ENCODE assay signal across 2 cellular contexts in the genomic region with DNA sequence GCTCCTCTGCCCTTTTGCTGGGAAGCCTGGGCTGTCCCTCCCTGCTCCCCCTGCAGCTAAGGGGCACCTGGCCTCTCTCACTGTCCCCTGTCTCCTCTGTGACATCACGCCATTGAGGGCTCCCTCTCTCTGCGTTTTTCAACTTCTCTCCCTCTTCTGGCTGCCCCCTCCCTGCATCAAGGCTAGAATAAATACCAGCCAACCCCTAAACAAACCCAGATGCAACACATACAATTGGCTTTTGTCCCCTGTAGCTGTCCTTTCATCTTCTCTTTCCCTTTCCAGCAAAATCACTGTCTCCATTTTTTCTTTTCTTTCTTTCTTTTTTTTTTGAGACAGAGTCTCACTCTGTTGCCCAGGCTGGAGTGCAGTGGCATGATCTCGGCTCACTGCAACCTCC.
TF ChIP-seq lines count a peak whose summit lies in the region.

No MANE protein-coding gene starts in this region.

TF ChIP-seq in HEK293, 187 proteins besides CTCF, POLR2A, EP300 and RAD21 (continued from another document and continues in another):
- TF ChIP-seq ZBTB1 (tag by site-specific recombination; IDR thresholded peaks at IDR 0.05) (no peak), GFI1B (tag by site-specific recombination; IDR thresholded peaks at IDR 0.05) (no peak), ZNF341 (tag by site-specific recombination; IDR thresholded peaks at IDR 0.05; ENCODE audit: low read depth) (0 out of 2 replicates have a peak, but pooled peaks have one; percentile 40), ZNF133 (tag by site-specific recombination; IDR thresholded peaks at IDR 0.05) (no peak), ZNF266 (tag by site-specific recombination; IDR thresholded peaks at IDR 0.05; ENCODE audit: low read depth) (no peak), ZNF121 (tag by site-specific recombination; IDR thresholded peaks at IDR 0.05) (peak; percentile 49; the same call in 1 of the 2 replicates), ZNF843 (tag by site-specific recombination; IDR thresholded peaks at IDR 0.05) (no peak), ZNF416 (tag by site-specific recombination; IDR thresholded peaks at IDR 0.05) (no peak), ZNF248 (tag by site-specific recombination; IDR thresholded peaks at IDR 0.05) (no peak), KLF10 (tag by site-specific recombination; IDR thresholded peaks at IDR 0.05) (no peak), ZNF211 (tag by site-specific recombination; IDR thresholded peaks at IDR 0.05; ENCODE audit: low read depth) (no peak), ZNF433 (tag by site-specific recombination; IDR thresholded peaks at IDR 0.05; ENCODE audit: low read depth) (no peak), ZFP69B (tag by site-specific recombination; IDR thresholded peaks at IDR 0.05) (no peak), MZF1 (tag by site-specific recombination; IDR thresholded peaks at IDR 0.05; ENCODE audit: borderline replicate concordance) (no peak), ZBTB17 (tag by site-specific recombination; IDR thresholded peaks at IDR 0.05) (peak; percentile 22; the same call in 1 of the 2 replicates), ZNF10 (tag by site-specific recombination; IDR thresholded peaks at IDR 0.05) (no peak), ZNF335 (tag by site-specific recombination; conservative IDR thresholded peaks at IDR 0.05) (no peak), ZNF138 (tag by site-specific recombination; IDR thresholded peaks at IDR 0.05; ENCODE audit: borderline replicate concordance) (no peak), SP3 (tag by site-specific recombination; IDR thresholded peaks at IDR 0.05) (no peak), PRDM1 (tag by site-specific recombination; IDR thresholded peaks at IDR 0.05) (peak; percentile 88), ZNF112 (tag by site-specific recombination; IDR thresholded peaks at IDR 0.05) (no peak), KLF9 (tag by site-specific recombination; IDR thresholded peaks at IDR 0.05; ENCODE audit: low read depth) (no peak), ZBTB48 (tag by site-specific recombination; IDR thresholded peaks at IDR 0.05) (peak; percentile 78), MEIS1 (CRISPR knock-in tag; IDR thresholded peaks at IDR 0.05; ENCODE audit: borderline replicate concordance) (no peak)
- TF ChIP-seq, protein P1, sequence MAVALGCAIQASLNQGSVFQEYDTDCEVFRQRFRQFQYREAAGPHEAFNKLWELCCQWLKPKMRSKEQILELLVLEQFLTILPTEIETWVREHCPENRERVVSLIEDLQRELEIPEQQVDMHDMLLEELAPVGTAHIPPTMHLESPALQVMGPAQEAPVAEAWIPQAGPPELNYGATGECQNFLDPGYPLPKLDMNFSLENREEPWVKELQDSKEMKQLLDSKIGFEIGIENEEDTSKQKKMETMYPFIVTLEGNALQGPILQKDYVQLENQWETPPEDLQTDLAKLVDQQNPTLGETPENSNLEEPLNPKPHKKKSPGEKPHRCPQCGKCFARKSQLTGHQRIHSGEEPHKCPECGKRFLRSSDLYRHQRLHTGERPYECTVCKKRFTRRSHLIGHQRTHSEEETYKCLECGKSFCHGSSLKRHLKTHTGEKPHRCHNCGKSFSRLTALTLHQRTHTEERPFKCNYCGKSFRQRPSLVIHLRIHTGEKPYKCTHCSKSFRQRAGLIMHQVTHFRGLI (tag by site-specific recombination; IDR thresholded peaks at IDR 0.05): no peak
- TF ChIP-seq, protein P2, sequence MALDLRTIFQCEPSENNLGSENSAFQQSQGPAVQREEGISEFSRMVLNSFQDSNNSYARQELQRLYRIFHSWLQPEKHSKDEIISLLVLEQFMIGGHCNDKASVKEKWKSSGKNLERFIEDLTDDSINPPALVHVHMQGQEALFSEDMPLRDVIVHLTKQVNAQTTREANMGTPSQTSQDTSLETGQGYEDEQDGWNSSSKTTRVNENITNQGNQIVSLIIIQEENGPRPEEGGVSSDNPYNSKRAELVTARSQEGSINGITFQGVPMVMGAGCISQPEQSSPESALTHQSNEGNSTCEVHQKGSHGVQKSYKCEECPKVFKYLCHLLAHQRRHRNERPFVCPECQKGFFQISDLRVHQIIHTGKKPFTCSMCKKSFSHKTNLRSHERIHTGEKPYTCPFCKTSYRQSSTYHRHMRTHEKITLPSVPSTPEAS (tag by site-specific recombination; IDR thresholded peaks at IDR 0.05): no peak
- TF ChIP-seq, protein P3, sequence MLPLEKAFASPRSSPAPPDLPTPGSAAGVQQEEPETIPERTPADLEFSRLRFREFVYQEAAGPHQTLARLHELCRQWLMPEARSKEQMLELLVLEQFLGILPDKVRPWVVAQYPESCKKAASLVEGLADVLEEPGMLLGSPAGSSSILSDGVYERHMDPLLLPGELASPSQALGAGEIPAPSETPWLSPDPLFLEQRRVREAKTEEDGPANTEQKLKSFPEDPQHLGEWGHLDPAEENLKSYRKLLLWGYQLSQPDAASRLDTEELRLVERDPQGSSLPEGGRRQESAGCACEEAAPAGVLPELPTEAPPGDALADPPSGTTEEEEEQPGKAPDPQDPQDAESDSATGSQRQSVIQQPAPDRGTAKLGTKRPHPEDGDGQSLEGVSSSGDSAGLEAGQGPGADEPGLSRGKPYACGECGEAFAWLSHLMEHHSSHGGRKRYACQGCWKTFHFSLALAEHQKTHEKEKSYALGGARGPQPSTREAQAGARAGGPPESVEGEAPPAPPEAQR (tag by site-specific recombination; IDR thresholded peaks at IDR 0.05): no peak

TF ChIP-seq in GM23338, 12 proteins besides CTCF, POLR2A, EP300 and RAD21:
- TF ChIP-seq, protein P4, sequence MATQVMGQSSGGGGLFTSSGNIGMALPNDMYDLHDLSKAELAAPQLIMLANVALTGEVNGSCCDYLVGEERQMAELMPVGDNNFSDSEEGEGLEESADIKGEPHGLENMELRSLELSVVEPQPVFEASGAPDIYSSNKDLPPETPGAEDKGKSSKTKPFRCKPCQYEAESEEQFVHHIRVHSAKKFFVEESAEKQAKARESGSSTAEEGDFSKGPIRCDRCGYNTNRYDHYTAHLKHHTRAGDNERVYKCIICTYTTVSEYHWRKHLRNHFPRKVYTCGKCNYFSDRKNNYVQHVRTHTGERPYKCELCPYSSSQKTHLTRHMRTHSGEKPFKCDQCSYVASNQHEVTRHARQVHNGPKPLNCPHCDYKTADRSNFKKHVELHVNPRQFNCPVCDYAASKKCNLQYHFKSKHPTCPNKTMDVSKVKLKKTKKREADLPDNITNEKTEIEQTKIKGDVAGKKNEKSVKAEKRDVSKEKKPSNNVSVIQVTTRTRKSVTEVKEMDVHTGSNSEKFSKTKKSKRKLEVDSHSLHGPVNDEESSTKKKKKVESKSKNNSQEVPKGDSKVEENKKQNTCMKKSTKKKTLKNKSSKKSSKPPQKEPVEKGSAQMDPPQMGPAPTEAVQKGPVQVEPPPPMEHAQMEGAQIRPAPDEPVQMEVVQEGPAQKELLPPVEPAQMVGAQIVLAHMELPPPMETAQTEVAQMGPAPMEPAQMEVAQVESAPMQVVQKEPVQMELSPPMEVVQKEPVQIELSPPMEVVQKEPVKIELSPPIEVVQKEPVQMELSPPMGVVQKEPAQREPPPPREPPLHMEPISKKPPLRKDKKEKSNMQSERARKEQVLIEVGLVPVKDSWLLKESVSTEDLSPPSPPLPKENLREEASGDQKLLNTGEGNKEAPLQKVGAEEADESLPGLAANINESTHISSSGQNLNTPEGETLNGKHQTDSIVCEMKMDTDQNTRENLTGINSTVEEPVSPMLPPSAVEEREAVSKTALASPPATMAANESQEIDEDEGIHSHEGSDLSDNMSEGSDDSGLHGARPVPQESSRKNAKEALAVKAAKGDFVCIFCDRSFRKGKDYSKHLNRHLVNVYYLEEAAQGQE (IDR thresholded peaks at IDR 0.05; ENCODE audit: unreplicated experiment): no peak
- TF ChIP-seq EZH2phosphoT487 (IDR thresholded peaks at IDR 0.05; ENCODE audit: unreplicated experiment): no peak
- TF ChIP-seq POLR2AphosphoS5 (IDR thresholded peaks at IDR 0.05; ENCODE audit: low read depth): no peak
- no peak for TF ChIP-seq STAT1 (IDR thresholded peaks at IDR 0.05; ENCODE audit: unreplicated experiment)
- no peak for TF ChIP-seq CREB1 (CRISPR knock-in tag; IDR thresholded peaks at IDR 0.05; ENCODE audit: low read depth)
- TF ChIP-seq ZNF331 (CRISPR knock-in tag; IDR thresholded peaks at IDR 0.05; ENCODE audit: low read depth): no peak
- no peak for TF ChIP-seq ZNF114 (CRISPR knock-in tag; IDR thresholded peaks at IDR 0.05)
- no peak for TF ChIP-seq NANOG (IDR thresholded peaks at IDR 0.05; ENCODE audit: borderline replicate concordance)
- TF ChIP-seq, protein P5, sequence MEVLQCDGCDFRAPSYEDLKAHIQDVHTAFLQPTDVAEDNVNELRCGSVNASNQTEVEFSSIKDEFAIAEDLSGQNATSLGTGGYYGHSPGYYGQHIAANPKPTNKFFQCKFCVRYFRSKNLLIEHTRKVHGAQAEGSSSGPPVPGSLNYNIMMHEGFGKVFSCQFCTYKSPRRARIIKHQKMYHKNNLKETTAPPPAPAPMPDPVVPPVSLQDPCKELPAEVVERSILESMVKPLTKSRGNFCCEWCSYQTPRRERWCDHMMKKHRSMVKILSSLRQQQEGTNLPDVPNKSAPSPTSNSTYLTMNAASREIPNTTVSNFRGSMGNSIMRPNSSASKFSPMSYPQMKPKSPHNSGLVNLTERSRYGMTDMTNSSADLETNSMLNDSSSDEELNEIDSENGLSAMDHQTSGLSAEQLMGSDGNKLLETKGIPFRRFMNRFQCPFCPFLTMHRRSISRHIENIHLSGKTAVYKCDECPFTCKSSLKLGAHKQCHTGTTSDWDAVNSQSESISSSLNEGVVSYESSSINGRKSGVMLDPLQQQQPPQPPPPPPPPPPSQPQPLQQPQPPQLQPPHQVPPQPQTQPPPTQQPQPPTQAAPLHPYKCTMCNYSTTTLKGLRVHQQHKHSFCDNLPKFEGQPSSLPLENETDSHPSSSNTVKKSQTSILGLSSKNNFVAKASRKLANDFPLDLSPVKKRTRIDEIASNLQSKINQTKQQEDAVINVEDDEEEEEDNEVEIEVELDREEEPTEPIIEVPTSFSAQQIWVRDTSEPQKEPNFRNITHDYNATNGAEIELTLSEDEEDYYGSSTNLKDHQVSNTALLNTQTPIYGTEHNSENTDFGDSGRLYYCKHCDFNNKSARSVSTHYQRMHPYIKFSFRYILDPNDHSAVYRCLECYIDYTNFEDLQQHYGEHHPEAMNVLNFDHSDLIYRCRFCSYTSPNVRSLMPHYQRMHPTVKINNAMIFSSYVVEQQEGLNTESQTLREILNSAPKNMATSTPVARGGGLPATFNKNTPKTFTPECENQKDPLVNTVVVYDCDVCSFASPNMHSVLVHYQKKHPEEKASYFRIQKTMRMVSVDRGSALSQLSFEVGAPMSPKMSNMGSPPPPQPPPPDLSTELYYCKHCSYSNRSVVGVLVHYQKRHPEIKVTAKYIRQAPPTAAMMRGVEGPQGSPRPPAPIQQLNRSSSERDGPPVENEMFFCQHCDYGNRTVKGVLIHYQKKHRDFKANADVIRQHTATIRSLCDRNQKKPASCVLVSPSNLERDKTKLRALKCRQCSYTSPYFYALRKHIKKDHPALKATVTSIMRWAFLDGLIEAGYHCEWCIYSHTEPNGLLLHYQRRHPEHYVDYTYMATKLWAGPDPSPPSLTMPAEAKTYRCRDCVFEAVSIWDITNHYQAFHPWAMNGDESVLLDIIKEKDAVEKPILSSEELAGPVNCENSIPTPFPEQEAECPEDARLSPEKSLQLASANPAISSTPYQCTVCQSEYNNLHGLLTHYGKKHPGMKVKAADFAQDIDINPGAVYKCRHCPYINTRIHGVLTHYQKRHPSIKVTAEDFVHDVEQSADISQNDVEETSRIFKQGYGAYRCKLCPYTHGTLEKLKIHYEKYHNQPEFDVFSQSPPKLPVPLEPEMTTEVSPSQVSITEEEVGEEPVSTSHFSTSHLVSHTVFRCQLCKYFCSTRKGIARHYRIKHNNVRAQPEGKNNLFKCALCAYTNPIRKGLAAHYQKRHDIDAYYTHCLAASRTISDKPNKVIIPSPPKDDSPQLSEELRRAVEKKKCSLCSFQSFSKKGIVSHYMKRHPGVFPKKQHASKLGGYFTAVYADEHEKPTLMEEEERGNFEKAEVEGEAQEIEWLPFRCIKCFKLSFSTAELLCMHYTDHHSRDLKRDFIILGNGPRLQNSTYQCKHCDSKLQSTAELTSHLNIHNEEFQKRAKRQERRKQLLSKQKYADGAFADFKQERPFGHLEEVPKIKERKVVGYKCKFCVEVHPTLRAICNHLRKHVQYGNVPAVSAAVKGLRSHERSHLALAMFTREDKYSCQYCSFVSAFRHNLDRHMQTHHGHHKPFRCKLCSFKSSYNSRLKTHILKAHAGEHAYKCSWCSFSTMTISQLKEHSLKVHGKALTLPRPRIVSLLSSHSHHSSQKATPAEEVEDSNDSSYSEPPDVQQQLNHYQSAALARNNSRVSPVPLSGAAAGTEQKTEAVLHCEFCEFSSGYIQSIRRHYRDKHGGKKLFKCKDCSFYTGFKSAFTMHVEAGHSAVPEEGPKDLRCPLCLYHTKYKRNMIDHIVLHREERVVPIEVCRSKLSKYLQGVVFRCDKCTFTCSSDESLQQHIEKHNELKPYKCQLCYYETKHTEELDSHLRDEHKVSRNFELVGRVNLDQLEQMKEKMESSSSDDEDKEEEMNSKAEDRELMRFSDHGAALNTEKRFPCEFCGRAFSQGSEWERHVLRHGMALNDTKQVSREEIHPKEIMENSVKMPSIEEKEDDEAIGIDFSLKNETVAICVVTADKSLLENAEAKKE (CRISPR knock-in tag; IDR thresholded peaks at IDR 0.05): no peak
- TF ChIP-seq JUNB (IDR thresholded peaks at IDR 0.05; ENCODE audit: unreplicated experiment): no peak
- TF ChIP-seq EZH2 (IDR thresholded peaks at IDR 0.05; ENCODE audit: low read depth, unreplicated experiment): no peak
